29 cellular contexts compared by ENCODE assay signal in the genomic region with DNA sequence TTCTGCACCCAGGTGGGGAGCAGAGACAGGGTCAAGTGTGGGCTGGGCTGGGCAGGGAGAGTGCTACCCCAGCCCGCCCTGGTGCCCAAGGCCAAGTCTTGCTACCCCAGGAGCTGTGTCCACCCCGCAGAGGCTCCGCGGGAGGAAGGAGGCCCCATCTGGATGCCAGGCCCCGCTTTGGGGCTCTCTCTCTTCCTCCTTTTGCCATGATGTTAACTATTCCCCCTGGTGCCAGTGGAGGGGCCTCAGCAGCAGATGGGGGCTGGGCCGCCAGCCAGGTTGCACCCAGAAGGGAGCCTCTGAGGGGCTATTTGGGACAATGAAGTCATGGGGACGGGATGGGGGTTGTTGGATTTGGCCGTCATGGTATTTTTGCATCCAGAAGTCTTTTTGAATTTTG. TPM values are rescaled to one million over a fixed set of nuclear protein-coding genes. Genes with fewer than 3 reads are reported as not detected.
"Had no signal": no experiment of that assay in that cellular context is flagged by ENCODE, and none has a peak within 500 bp of the region (broad histone marks: within the 10 kb centered on the region; RNA-seq: fewer than 3 reads in every experiment).

No MANE protein-coding gene starts in this region.

- H3K36me3 Mint-ChIP-seq: naive B cell had no signal

- H3K9me3 ChIP-seq: esophagus squamous epithelium, gastrocnemius medialis, heart left ventricle, lower lobe of right lung, sigmoid colon, transverse colon, uterus had no signal

- H3K4me1 Mint-ChIP-seq: endodermal cell had no signal

- H3K36me3 ChIP-seq: esophagus squamous epithelium, gastrocnemius medialis, transverse colon, uterus, WERI-Rb-1 had no signal

- H3K4me3 ChIP-seq: esophagus squamous epithelium, lower lobe of right lung, sigmoid colon, smooth muscle cell, transverse colon, uterus had no signal

- H3K4me1 ChIP-seq: esophagus squamous epithelium, gastrocnemius medialis, lower lobe of right lung, sigmoid colon, transverse colon, uterus had no signal

- H3K4me3 Mint-ChIP-seq: activated naive CD8-positive, alpha-beta T cell treated with anti-CD3 and anti-CD28 coated beads for 36 hours; activated T-cell treated with anti-CD3 and anti-CD28 coated beads, Interleukin-2, amount 50 U/mL, for 4 hours; endodermal cell; naive B cell; stimulated activated naive B cell treated with anti-CD40 and anti-IgM and Interleukin-4, amounts not matched to agents 10 μg/mL and 1 μg/mL and 100 μg/mL, for 72 hours; T-helper 2 cell treated with Interferon-gamma antibody and Interleukin-4, amounts not matched to agents 5 μg/mL and 100 μg/mL, for 36 hours had no signal

- H3K27ac ChIP-seq: esophagus squamous epithelium, gastrocnemius medialis, lower lobe of right lung, sigmoid colon, transverse colon, uterus, WERI-Rb-1 had no signal

- H3K9me3 Mint-ChIP-seq: activated naive CD8-positive, alpha-beta T cell treated with anti-CD3 and anti-CD28 coated beads for 36 hours; activated T-cell treated with anti-CD3 and anti-CD28 coated beads, Interleukin-2, amount 50 U/mL, for 4 hours; activated T-helper 2 cell treated with anti-CD3 and anti-CD28 coated beads, Interferon-gamma antibody, Interleukin-2, Interleukin-4, amounts not matched to agents 10 μg/mL and 5 μg/mL and 100 μg/mL, durations not matched to agents 14 hours and 24 hours and 36 hours; endodermal cell; naive B cell; stimulated activated naive B cell treated with anti-CD40 and anti-IgM and Interleukin-4, amounts not matched to agents 10 μg/mL and 1 μg/mL and 100 μg/mL, for 72 hours; T-helper 2 cell treated with Interferon-gamma antibody and Interleukin-4, amounts not matched to agents 5 μg/mL and 100 μg/mL, for 36 hours had no signal

- H3K27me3 ChIP-seq: esophagus squamous epithelium, gastrocnemius medialis, heart left ventricle, sigmoid colon, transverse colon, uterus had no signal

- DNase-seq: activated CD4-positive, alpha-beta T cell treated with anti-CD3 and anti-CD28 coated beads for 1 hour; activated CD4-positive, alpha-beta T cell treated with anti-CD3 and anti-CD28 coated beads, Interleukin-2, amount 50 U/mL, for 4 hours; activated CD8-positive, alpha-beta memory T cell treated with anti-CD3 and anti-CD28 coated beads, Interleukin-2, amount 50 U/mL, for 48 hours; activated naive CD4-positive, alpha-beta T cell treated with Interleukin-2 at 50 U/mL for 16 hours; activated naive CD8-positive, alpha-beta T cell treated with anti-CD3 and anti-CD28 coated beads for 36 hours; activated T-cell treated with anti-CD3 and anti-CD28 coated beads, Interleukin-2, amount 50 U/mL, for 4 hours; cerebellar nuclear complex; cortex of kidney; esophagus squamous epithelium; gastrocnemius medialis; heart left ventricle; lower lobe of right lung; naive B cell; occipital lobe; sigmoid colon; stimulated activated CD4-positive, alpha-beta T cell treated with anti-CD3 and anti-CD28 coated beads, Interleukin-2, amount 100 ng/mL, for 48 hours; stimulated activated CD8-positive, alpha-beta memory T cell treated with anti-CD3 and anti-CD28 coated beads, Interleukin-4, amount 100 ng/mL, for 48 hours; stimulated activated naive B cell treated with anti-CD40 and anti-IgM and Interleukin-4, amounts not matched to agents 10 μg/mL and 1 μg/mL and 100 μg/mL, for 72 hours; transverse colon; uterus; WERI-Rb-1 had no signal

- H3K27me3 Mint-ChIP-seq: activated naive CD8-positive, alpha-beta T cell treated with anti-CD3 and anti-CD28 coated beads for 36 hours; naive B cell; stimulated activated naive B cell treated with anti-CD40 and anti-IgM and Interleukin-4, amounts not matched to agents 10 μg/mL and 1 μg/mL and 100 μg/mL, for 72 hours had no signal

- ATAC-seq: activated T-cell treated with anti-CD3 and anti-CD28 coated beads, Interleukin-2, amount 50 U/mL, for 4 hours; gastrocnemius medialis; lower lobe of right lung; stimulated activated naive B cell treated with anti-CD40 and anti-IgM and Interleukin-4, amounts not matched to agents 10 μg/mL and 1 μg/mL and 100 μg/mL, for 72 hours had no signal

- H3K27ac Mint-ChIP-seq: activated naive CD8-positive, alpha-beta T cell treated with anti-CD3 and anti-CD28 coated beads for 36 hours; activated T-helper 2 cell treated with anti-CD3 and anti-CD28 coated beads, Interferon-gamma antibody, Interleukin-2, Interleukin-4, amounts not matched to agents 10 μg/mL and 5 μg/mL and 100 μg/mL, durations not matched to agents 14 hours and 24 hours and 36 hours; endodermal cell; T-helper 2 cell treated with Interferon-gamma antibody and Interleukin-4, amounts not matched to agents 5 μg/mL and 100 μg/mL, for 36 hours had no signal

RNA-seq across cellular contexts. Expression of a gene that starts 45.0 kb away (rescaled TPM):
- total RNA-seq: activated CD8-positive, alpha-beta memory T cell treated with anti-CD3 and anti-CD28 coated beads for 36 hours; activated naive CD8-positive, alpha-beta T cell treated with anti-CD3 and anti-CD28 coated beads for 36 hours; activated T-cell treated with anti-CD3 and anti-CD28 coated beads, Interleukin-2, amount 50 U/mL, for 4 hours; activated T-helper 2 cell treated with anti-CD3 and anti-CD28 coated beads, Interferon-gamma antibody, Interleukin-2, Interleukin-4, amounts not matched to agents 10 μg/mL and 5 μg/mL and 100 μg/mL, durations not matched to agents 14 hours and 24 hours and 36 hours; astrocyte; endodermal cell; esophagus squamous epithelium; gastrocnemius medialis; heart left ventricle; lower lobe of right lung; mesenteric fat pad; mucosa of gallbladder; occipital lobe; sigmoid colon; smooth muscle cell; transverse colon; uterus had no signal
